ENCODE assay signal across 24 cellular contexts in the genomic region with DNA sequence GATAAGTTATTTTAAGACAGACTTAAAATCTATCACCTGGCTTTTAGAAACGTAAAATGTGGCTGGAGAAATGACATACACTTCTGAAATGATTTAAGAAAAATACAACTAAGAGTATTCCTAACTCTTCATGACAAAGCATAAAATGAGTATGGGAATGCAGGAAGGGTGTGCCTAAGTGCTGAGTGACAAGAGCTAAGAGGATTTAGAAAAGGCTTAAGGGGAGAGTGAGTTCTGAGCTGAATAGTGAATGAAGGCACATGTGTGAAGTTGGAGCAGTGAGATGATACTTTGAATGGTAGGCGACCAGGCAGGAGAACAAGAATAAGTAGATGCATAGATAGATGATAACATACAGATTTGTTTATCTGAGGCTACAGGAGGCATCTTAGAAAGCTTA.
"Had no signal": no experiment of that assay in that cellular context is flagged by ENCODE, and none has a peak within 500 bp of the region (broad histone marks: within the 10 kb centered on the region; RNA-seq: fewer than 3 reads in every experiment).

No MANE protein-coding gene starts in this region.

- H3K27ac Mint-ChIP-seq: natural killer cell; progenitor cell of endocrine pancreas; stimulated activated effector memory CD8-positive, alpha-beta T cell treated with anti-CD3 and anti-CD28 coated beads, Interleukin-12 subunit alpha, Interleukin-12 subunit beta, amount 100 ng/mL, for 72 hours had no signal

- H3K9ac ChIP-seq: parathyroid adenoma had no signal

- H3K27me3 Mint-ChIP-seq: progenitor cell of endocrine pancreas had no signal

- H3K27ac ChIP-seq: dorsolateral prefrontal cortex, epithelial cell of prostate, gastrocnemius medialis, left lung, parathyroid adenoma, right atrium auricular region, stomach, thyroid gland, vagina had no signal

- H3K4me3 Mint-ChIP-seq: natural killer cell; neural crest cell; stimulated activated effector memory CD8-positive, alpha-beta T cell treated with anti-CD3 and anti-CD28 coated beads, Interleukin-12 subunit alpha, Interleukin-12 subunit beta, amount 100 ng/mL, for 72 hours had no signal

- ATAC-seq: esophagus mucosa; gastrocnemius medialis; left cardiac atrium; left lung; natural killer cell; sciatic nerve; stimulated activated effector memory CD8-positive, alpha-beta T cell treated with anti-CD3 and anti-CD28 coated beads, Interleukin-12 subunit alpha, Interleukin-12 subunit beta, amount 100 ng/mL, for 72 hours had no signal

- DNase-seq: dorsolateral prefrontal cortex; effector CD4-positive, alpha-beta T cell; foreskin fibroblast; gastrocnemius medialis; head of caudate nucleus; left cardiac atrium; left lung; mesenchymal stem cell; natural killer cell; stimulated activated CD4-positive, alpha-beta T cell treated with anti-CD3 and anti-CD28 coated beads, Interleukin-2, amount 100 ng/mL, for 24 hours; stimulated activated CD4-positive, alpha-beta T cell treated with anti-CD3 and anti-CD28 coated beads, Interleukin-4, amount 100 ng/mL, for 24 hours; stimulated activated naive CD4-positive, alpha-beta T cell treated with Interleukin-2 at 50 U/mL for 16 hours; stomach; thyroid gland; trophoblast cell had no signal

- H3K4me3 ChIP-seq: dorsolateral prefrontal cortex, gastrocnemius medialis, left lung, right atrium auricular region, stomach, thyroid gland, vagina had no signal

- H2AFZ ChIP-seq: parathyroid adenoma had no signal

- H3K36me3 Mint-ChIP-seq: stimulated activated effector memory CD8-positive, alpha-beta T cell treated with anti-CD3 and anti-CD28 coated beads, Interleukin-12 subunit alpha, Interleukin-12 subunit beta, amount 100 ng/mL, for 72 hours had no signal

- H3K79me2 ChIP-seq: parathyroid adenoma had no signal

- H3K4me1 ChIP-seq: gastrocnemius medialis, left lung, parathyroid adenoma, right atrium auricular region, stomach, thyroid gland, vagina had no signal

- H3K36me3 ChIP-seq: gastrocnemius medialis, left lung, right atrium auricular region, stomach, thyroid gland, vagina had no signal

- H3K27me3 ChIP-seq: gastrocnemius medialis, left lung, right atrium auricular region, stomach, thyroid gland, vagina had no signal

- H3K4me1 Mint-ChIP-seq: natural killer cell; neural crest cell; stimulated activated effector memory CD8-positive, alpha-beta T cell treated with anti-CD3 and anti-CD28 coated beads, Interleukin-12 subunit alpha, Interleukin-12 subunit beta, amount 100 ng/mL, for 72 hours had no signal

- H3K9me3 ChIP-seq: gastrocnemius medialis, right atrium auricular region, thyroid gland, vagina had no signal
